ENCODE assay signal across 8 cellular contexts in the genomic region with DNA sequence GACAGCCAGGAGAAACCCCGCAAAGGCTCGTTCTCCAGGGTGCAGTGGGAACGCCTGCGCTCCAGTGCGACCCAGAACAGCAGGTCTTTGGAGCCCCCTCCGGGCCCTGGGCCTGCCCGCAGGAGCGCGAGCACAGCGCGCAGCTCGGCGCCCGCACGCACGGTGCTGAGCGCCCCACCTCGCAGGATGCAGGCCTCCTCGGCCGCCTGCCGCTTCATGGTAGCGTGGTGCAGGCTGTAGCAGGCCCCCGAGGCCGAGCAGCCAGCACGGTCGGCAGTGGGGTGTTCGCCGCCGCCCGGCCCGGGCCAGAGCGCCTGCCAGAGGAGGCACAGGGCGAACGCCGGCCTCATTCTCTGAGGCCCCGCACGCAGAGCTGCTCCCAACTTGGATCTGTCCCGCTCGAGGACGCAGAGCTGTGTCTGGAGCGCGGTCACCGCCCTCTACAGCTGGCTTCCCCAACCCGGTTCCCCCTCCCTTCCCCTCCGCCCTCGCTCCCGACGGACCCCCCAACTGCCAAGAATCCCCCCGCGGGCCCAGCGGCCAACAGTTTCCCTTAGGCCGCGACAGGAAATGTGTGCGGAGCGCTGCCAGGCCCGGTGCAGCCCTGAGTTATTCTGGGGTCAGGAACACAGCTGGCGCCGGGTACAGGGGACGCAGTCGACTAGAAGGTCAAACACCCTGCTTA. TPM values are rescaled to one million over a fixed set of nuclear protein-coding genes. Genes with fewer than 3 reads are reported as not detected.
DNase-seq lines count a peak whose midpoint lies in the region; ATAC-seq and TF ChIP-seq lines count a peak whose summit lies in the region.

A gene with protein sequence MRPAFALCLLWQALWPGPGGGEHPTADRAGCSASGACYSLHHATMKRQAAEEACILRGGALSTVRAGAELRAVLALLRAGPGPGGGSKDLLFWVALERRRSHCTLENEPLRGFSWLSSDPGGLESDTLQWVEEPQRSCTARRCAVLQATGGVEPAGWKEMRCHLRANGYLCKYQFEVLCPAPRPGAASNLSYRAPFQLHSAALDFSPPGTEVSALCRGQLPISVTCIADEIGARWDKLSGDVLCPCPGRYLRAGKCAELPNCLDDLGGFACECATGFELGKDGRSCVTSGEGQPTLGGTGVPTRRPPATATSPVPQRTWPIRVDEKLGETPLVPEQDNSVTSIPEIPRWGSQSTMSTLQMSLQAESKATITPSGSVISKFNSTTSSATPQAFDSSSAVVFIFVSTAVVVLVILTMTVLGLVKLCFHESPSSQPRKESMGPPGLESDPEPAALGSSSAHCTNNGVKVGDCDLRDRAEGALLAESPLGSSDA (minus strand): TSS at position 421 of the 685 bp plus-strand sequence. CDS start 71 bp downstream, at position 350.

- no peaks in the 10 kb centered on the region for H3K36me3 ChIP-seq in heart right ventricle

- H3K4me1 ChIP-seq in heart right ventricle: peaks cover 0 to 15% (median 0%) of the 10 kb centered on the region in 9 donors

- peaks cover 71% of the 10 kb centered on the region for H3K27me3 Mint-ChIP-seq in progenitor cell of endocrine pancreas

- peak within 1 kb of the TSS; percentile 93 to 100 (median 98) for H3K27ac ChIP-seq in heart right ventricle

- intact Hi-C loops in heart right ventricle (cut with DNase I): loop anchor here in 5 of 10 donors (2.0 to 10.0 kb wide), 7 partner anchors 35 to 749 kb away; no protein-coding TSS in a partner anchor

- H3K27me3 ChIP-seq in heart right ventricle: peaks cover 0 to 40% (median 14%) of the 10 kb centered on the region in 7 donors

- DNase-seq in EH (ENCODE audit: low read depth) (peak; percentile 12), heart right ventricle (peak; percentile 86 to 91), progenitor cell of endocrine pancreas (ENCODE audit: low spot score, unreplicated experiment) (peak; percentile 27), C1 segment of cervical spinal cord (lab: John Stamatoyannopoulos, UW) (no peak), KBM-7 (no peak)
- DNase-seq in activated naive CD4-positive, alpha-beta T cell treated with anti-CD3 and anti-CD28 coated beads, Interleukin-2, amount 50 U/mL, for 16 hours: peak; percentile 23

- H3K4me3 ChIP-seq in heart right ventricle: peak within 1 kb of the TSS; percentile 53 to 89 (median 72)

- in situ Hi-C loops in KBM-7 (cut with MboI; ENCODE audit: low pct_unique_long_range_greater_than_20kb, low sequenced_read_pairs): no loop called here

- ATAC-seq in heart right ventricle (peak; percentile 84 to 96 (median 90)), GM19467 (IDR thresholded peaks at IDR 0.05; ENCODE audit: unreplicated experiment) (no peak), GM21717 (IDR thresholded peaks at IDR 0.05; ENCODE audit: unreplicated experiment) (no peak)

- no peaks in the 10 kb centered on the region for H3K9me3 Mint-ChIP-seq in progenitor cell of endocrine pancreas (ENCODE audit: low read depth)

- peaks cover 1% of the 10 kb centered on the region for H3K4me1 Mint-ChIP-seq in progenitor cell of endocrine pancreas (ENCODE audit: low read depth)

- TF ChIP-seq CTCF in heart right ventricle (IDR thresholded peaks at IDR 0.05) (no peak), progenitor cell of endocrine pancreas (IDR thresholded peaks at IDR 0.05; ENCODE audit: unreplicated experiment) (no peak)

- H3K27ac Mint-ChIP-seq in progenitor cell of endocrine pancreas: peak within 1 kb of the TSS; percentile 45

- peaks cover 0 to 13% (median 0%) of the 10 kb centered on the region in 11 donors for H3K9me3 ChIP-seq in heart right ventricle

- H3K36me3 Mint-ChIP-seq in progenitor cell of endocrine pancreas (ENCODE audit: insufficient read depth): no peaks in the 10 kb centered on the region

- H3K4me3 Mint-ChIP-seq in progenitor cell of endocrine pancreas (ENCODE audit: low read depth): peak within 1 kb of the TSS; percentile 65

- 2 to 4% methylated on average over 50 to 60 of the region's 60 CpGs for WGBS in heart right ventricle, 2 donors

RNA-seq across cellular contexts. Expression of the gene that starts here (rescaled TPM):
- total RNA-seq in heart right ventricle (10 to 100 TPM; 26.6 to 45.9 (median 37.1) TPM), progenitor cell of endocrine pancreas (0.17 and 0.24 TPM in 2 replicates)
- polyA plus RNA-seq in heart right ventricle: 10 to 100 TPM; 18.4 to 71.8 TPM

Comparison
In these comparisons a context has a peak if more than half of its experiments do, and no peak if none do; other contexts are left out.
1. RNA of the gene that starts here (total RNA-seq): 26.6 to 45.9 TPM in heart right ventricle; 0.17 to 0.24 TPM in progenitor cell of endocrine pancreas; every median in the first group is over 10 times any median in the second.
2. Peak in DNase-seq in progenitor cell of endocrine pancreas; RNA of the gene not detected or under 1 TPM.
3. DNase-seq: peak in EH (single experiment), activated naive CD4-positive, alpha-beta T cell treated with anti-CD3 and anti-CD28 coated beads, Interleukin-2, amount 50 U/mL, for 16 hours (single experiment) and heart right ventricle (2 of 2); none in C1 segment of cervical spinal cord (0 of 14) and KBM-7 (single experiment).
4. ATAC-seq: peak in heart right ventricle (8 of 8); none in GM19467 (single experiment) and GM21717 (single experiment).